In the genomic region with DNA sequence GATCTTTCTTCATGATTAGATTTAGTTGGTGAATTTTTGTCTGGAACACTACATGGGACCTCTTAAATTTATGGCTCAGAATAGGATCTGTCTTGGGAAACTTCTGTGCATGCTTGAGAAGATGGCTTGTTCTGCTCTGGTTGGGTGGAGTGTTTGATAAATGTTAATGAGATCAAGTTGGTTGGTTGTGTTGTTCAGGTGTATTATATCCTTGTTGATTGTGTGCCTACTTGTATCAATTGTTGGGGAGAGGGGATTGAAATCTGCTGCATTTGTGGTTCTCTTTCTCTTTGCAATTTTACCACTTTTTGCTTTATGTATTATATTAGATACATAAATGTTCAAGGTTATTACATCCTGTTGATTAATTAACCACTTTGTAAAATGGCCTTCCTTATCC, we compare ENCODE assay signal across 8 cellular contexts. TPM values are rescaled to one million over a fixed set of nuclear protein-coding genes. Genes with fewer than 3 reads are reported as not detected.
DNase-seq lines count a peak whose midpoint lies in the region; ATAC-seq, FAIRE-seq and TF ChIP-seq lines count a peak whose summit lies in the region.
"Not testable (repeated sequence)": the region's sequence is repeated elsewhere in the genome, so short reads cannot be mapped to it uniquely, and the experiment has no call there.

No MANE protein-coding gene starts in this region.

- not testable (repeated sequence) for H3K4me1 ChIP-seq in CD4-positive, CD25-positive, alpha-beta regulatory T cell (ENCODE audit: control insufficient read depth, insufficient read depth, low read length, poor library complexity, severe bottlenecking); astrocyte (ENCODE audit: insufficient read depth, low read length); K562 (replicated peaks in 1 of 2; ENCODE audit: control insufficient read depth in 2 of 2, insufficient read depth in 2 of 2, low read length in 2 of 2); smooth muscle cell (ENCODE audit: low read depth)

- CTCF ChIA-PET in K562 (lab: Yijun Ruan, JAX; ENCODE audit: low intra/inter-chr PET ratio), result not testable (repeated sequence)

- not testable (repeated sequence) for H2AFZ ChIP-seq in astrocyte (ENCODE audit: low read depth, low read length); K562 (ENCODE audit: low read depth, low read length); smooth muscle cell (ENCODE audit: low read depth)

- peak; percentile 20 for FAIRE-seq in astrocyte (lab: Jason Lieb, UNC)
- not testable (repeated sequence) for FAIRE-seq in K562 (lab: Jason Lieb, UNC)

- H3K27me3 Mint-ChIP-seq in CD4-positive, CD25-positive, alpha-beta regulatory T cell; activated T-helper 1 cell treated with anti-CD3 and anti-CD28 coated beads, Interleukin-12 subunit alpha, Interleukin-12 subunit beta, Interleukin-2, Interleukin-4 antibody, amounts not matched to agents 30 ng/mL and 10 ng/mL and 1 ng/mL, durations not matched to agents 14 hours and 24 hours and 36 hours (ENCODE audit: insufficient read depth); activated naive CD8-positive, alpha-beta T cell; astrocyte (ENCODE audit: low read depth, unreplicated experiment); endothelial cell (ENCODE audit: unreplicated experiment); natural killer cell (ENCODE audit: low read depth in 2 of 2): not testable (repeated sequence)

- intact Hi-C loops in activated T-helper 1 cell treated with anti-CD3 and anti-CD28 coated beads, Interleukin-12 subunit alpha, Interleukin-12 subunit beta, Interleukin-2, Interleukin-4 antibody, amounts not matched to agents 30 ng/mL and 10 ng/mL and 1 ng/mL, durations not matched to agents 14 hours and 24 hours and 36 hours (cut with micrococcal nuclease); K562 (cut with micrococcal nuclease); natural killer cell (cut with micrococcal nuclease): not testable (repeated sequence)

- H3K4me2 ChIP-seq in astrocyte (ENCODE audit: low read length); K562 (ENCODE audit: insufficient read depth, low read length); smooth muscle cell: not testable (repeated sequence)

- peaks cover 4 to 48% (median 32%) of the 10 kb centered on the region in 4 donors for H3K4me1 Mint-ChIP-seq in CD4-positive, CD25-positive, alpha-beta regulatory T cell
- not testable (repeated sequence) for H3K4me1 Mint-ChIP-seq in activated T-helper 1 cell treated with anti-CD3 and anti-CD28 coated beads, Interleukin-12 subunit alpha, Interleukin-12 subunit beta, Interleukin-2, Interleukin-4 antibody, amounts not matched to agents 30 ng/mL and 10 ng/mL and 1 ng/mL, durations not matched to agents 14 hours and 24 hours and 36 hours (ENCODE audit: low read depth); astrocyte (ENCODE audit: low read depth, unreplicated experiment); endothelial cell (ENCODE audit: unreplicated experiment)
- peaks cover 34% of the 10 kb centered on the region for H3K4me1 Mint-ChIP-seq in activated naive CD8-positive, alpha-beta T cell (ENCODE audit: low read depth)
- peaks cover 32 to 34% of the 10 kb centered on the region in 2 donors for H3K4me1 Mint-ChIP-seq in natural killer cell

- H3K9me3 Mint-ChIP-seq in CD4-positive, CD25-positive, alpha-beta regulatory T cell, result peaks cover 4 to 47% (median 22%) of the 10 kb centered on the region in 7 donors
- H3K9me3 Mint-ChIP-seq in activated T-helper 1 cell treated with anti-CD3 and anti-CD28 coated beads, Interleukin-12 subunit alpha, Interleukin-12 subunit beta, Interleukin-2, Interleukin-4 antibody, amounts not matched to agents 30 ng/mL and 10 ng/mL and 1 ng/mL, durations not matched to agents 14 hours and 24 hours and 36 hours, result peaks cover 61% of the 10 kb centered on the region
- peaks cover 31% of the 10 kb centered on the region for H3K9me3 Mint-ChIP-seq in activated naive CD8-positive, alpha-beta T cell (ENCODE audit: low read depth)
- H3K9me3 Mint-ChIP-seq in astrocyte (ENCODE audit: unreplicated experiment) (peaks cover 19% of the 10 kb centered on the region), endothelial cell (ENCODE audit: unreplicated experiment) (peaks cover 12% of the 10 kb centered on the region), natural killer cell (peaks cover 16 to 24% of the 10 kb centered on the region in 2 donors)

- H3K79me2 ChIP-seq in astrocyte (ENCODE audit: insufficient read depth, low read length) (peaks cover 54% of the 10 kb centered on the region), K562 (ENCODE audit: control insufficient read depth, insufficient read depth, low read length) (peaks cover 15% of the 10 kb centered on the region), smooth muscle cell (ENCODE audit: low read depth) (peaks cover 77% of the 10 kb centered on the region)

- H3K27ac ChIP-seq in CD4-positive, CD25-positive, alpha-beta regulatory T cell (ENCODE audit: insufficient read depth, low read length, poor library complexity, severe bottlenecking); astrocyte (ENCODE audit: low read depth, low read length); K562 (ENCODE audit: extremely low read depth, low read depth, low read length); smooth muscle cell (ENCODE audit: low read depth): not testable (repeated sequence)

- not testable (repeated sequence) for TF ChIP-seq POLR2A in K562 (conservative IDR thresholded peaks at IDR 0.05)

- not testable (repeated sequence) for TF ChIP-seq EP300 in K562 (IDR thresholded peaks at IDR 0.05; ENCODE audit: low read length)

- H3K36me3 Mint-ChIP-seq in CD4-positive, CD25-positive, alpha-beta regulatory T cell, result peaks cover 72% of the 10 kb centered on the region
- peaks cover 82% of the 10 kb centered on the region for H3K36me3 Mint-ChIP-seq in activated T-helper 1 cell treated with anti-CD3 and anti-CD28 coated beads, Interleukin-12 subunit alpha, Interleukin-12 subunit beta, Interleukin-2, Interleukin-4 antibody, amounts not matched to agents 30 ng/mL and 10 ng/mL and 1 ng/mL, durations not matched to agents 14 hours and 24 hours and 36 hours (ENCODE audit: low read depth)
- H3K36me3 Mint-ChIP-seq in activated naive CD8-positive, alpha-beta T cell, result peaks cover 55% of the 10 kb centered on the region
- H3K36me3 Mint-ChIP-seq in astrocyte (ENCODE audit: low read depth, unreplicated experiment), result peaks cover 48% of the 10 kb centered on the region
- H3K36me3 Mint-ChIP-seq in endothelial cell (ENCODE audit: low read depth, unreplicated experiment), result peaks cover 75% of the 10 kb centered on the region
- H3K36me3 Mint-ChIP-seq in natural killer cell, result peaks cover 47% of the 10 kb centered on the region

- not testable (repeated sequence) for H4K20me1 ChIP-seq in astrocyte (ENCODE audit: insufficient read depth, low read length); K562 (replicated peaks; ENCODE audit: control insufficient read depth, insufficient read depth, low read length); smooth muscle cell (ENCODE audit: low read depth)

- not testable (repeated sequence) for H3F3A ChIP-seq in smooth muscle cell (ENCODE audit: low read depth)

- not testable (repeated sequence) for H3K27me3 ChIP-seq in CD4-positive, CD25-positive, alpha-beta regulatory T cell (ENCODE audit: control insufficient read depth, insufficient read depth, low read length); astrocyte (ENCODE audit: insufficient read depth, low read length); K562 (ENCODE audit: control insufficient read depth in 2 of 2, insufficient read depth in 2 of 2, low read length in 2 of 2); smooth muscle cell (ENCODE audit: low read depth)

- in situ Hi-C loops in K562 (cut with MboI), result not testable (repeated sequence)

- peak overlapping the region; percentile 26 for H3K4me3 ChIP-seq in CD4-positive, CD25-positive, alpha-beta regulatory T cell (ENCODE audit: low read depth, low read length)
- H3K4me3 ChIP-seq in astrocyte (ENCODE audit: insufficient read depth, low read depth, low read length); K562: not testable (repeated sequence)
- H3K4me3 ChIP-seq in smooth muscle cell, result peak overlapping the region; percentile 16

- ATAC-seq in CD4-positive, CD25-positive, alpha-beta regulatory T cell (ENCODE audit: low read depth in 2 of 2); K562; natural killer cell: not testable (repeated sequence)

- peak overlapping the region in 2 of 4 donors; percentile 16 to 63 for H3K4me3 Mint-ChIP-seq in CD4-positive, CD25-positive, alpha-beta regulatory T cell
- H3K4me3 Mint-ChIP-seq in activated T-helper 1 cell treated with anti-CD3 and anti-CD28 coated beads, Interleukin-12 subunit alpha, Interleukin-12 subunit beta, Interleukin-2, Interleukin-4 antibody, amounts not matched to agents 30 ng/mL and 10 ng/mL and 1 ng/mL, durations not matched to agents 14 hours and 24 hours and 36 hours, result peak overlapping the region; percentile 1
- H3K4me3 Mint-ChIP-seq in activated naive CD8-positive, alpha-beta T cell, result peak overlapping the region; percentile 1
- not testable (repeated sequence) for H3K4me3 Mint-ChIP-seq in astrocyte (ENCODE audit: unreplicated experiment)
- peak overlapping the region; percentile 4 for H3K4me3 Mint-ChIP-seq in endothelial cell (ENCODE audit: unreplicated experiment)
- H3K4me3 Mint-ChIP-seq in natural killer cell, result peak overlapping the region; percentile 10

- TF ChIP-seq RAD21 in K562 (CRISPR knock-in tag; conservative IDR thresholded peaks at IDR 0.05 in 1 of 2, IDR thresholded peaks at IDR 0.05 in 1 of 2), result not testable (repeated sequence)

- H3K9me3 ChIP-seq in CD4-positive, CD25-positive, alpha-beta regulatory T cell (ENCODE audit: control insufficient read depth in 2 of 2, low read length in 2 of 2), result peaks cover 28 to 45% of the 10 kb centered on the region in 2 experiments
- H3K9me3 ChIP-seq in astrocyte (ENCODE audit: insufficient read depth, low read depth, low read length); K562 (replicated peaks; ENCODE audit: control insufficient read depth, insufficient read depth, low read depth, low read length): not testable (repeated sequence)
- H3K9me3 ChIP-seq in smooth muscle cell (replicated peaks; ENCODE audit: low read depth), result peaks cover 24% of the 10 kb centered on the region

- H3K9me1 ChIP-seq in K562 (ENCODE audit: control insufficient read depth, insufficient read depth, low read length), result not testable (repeated sequence)

- not testable (repeated sequence) for H3K9ac ChIP-seq in astrocyte (ENCODE audit: low read length); K562 (ENCODE audit: insufficient read depth in 1 of 2, low read depth in 2 of 2, low read length in 2 of 2); smooth muscle cell (ENCODE audit: low read depth)

- not testable (repeated sequence) for BruUV-seq in K562 (replicated peaks; lab: Mats Ljungman, UMichigan)

- POLR2A ChIA-PET in K562 (lab: Yijun Ruan, JAX), result not testable (repeated sequence)

- TF ChIP-seq CTCF in astrocyte (IDR thresholded peaks at IDR 0.05; ENCODE audit: insufficient read depth, low read depth, low read length); K562 (IDR thresholded peaks at IDR 0.05 in 2 of 3, conservative IDR thresholded peaks at IDR 0.05 in 1 of 3; ENCODE audit: insufficient read depth in 2 of 3, low read depth in 1 of 3, low read length in 3 of 3); endothelial cell (IDR thresholded peaks at IDR 0.05; ENCODE audit: unreplicated experiment); natural killer cell (IDR thresholded peaks at IDR 0.05); smooth muscle cell (IDR thresholded peaks at IDR 0.05; ENCODE audit: borderline replicate concordance, insufficient read depth, poor library complexity, severe bottlenecking): not testable (repeated sequence)

- not testable (repeated sequence) for DNase-seq in CD4-positive, CD25-positive, alpha-beta regulatory T cell; activated T-helper 1 cell treated with anti-CD3 and anti-CD28 coated beads, Interleukin-12 subunit alpha, Interleukin-12 subunit beta, Interleukin-2, Interleukin-4 antibody, amounts not matched to agents 30 ng/mL and 10 ng/mL and 1 ng/mL, durations not matched to agents 14 hours and 24 hours and 36 hours (ENCODE audit: low spot score); astrocyte (ENCODE audit: low read depth); K562 (ENCODE audit: extremely low read depth in 1 of 4, low spot score in 3 of 4); endothelial cell (ENCODE audit: low spot score); natural killer cell; smooth muscle cell (lab: John Stamatoyannopoulos, UW; ENCODE audit: unreplicated experiment)

- H3K27ac Mint-ChIP-seq in CD4-positive, CD25-positive, alpha-beta regulatory T cell; activated T-helper 1 cell treated with anti-CD3 and anti-CD28 coated beads, Interleukin-12 subunit alpha, Interleukin-12 subunit beta, Interleukin-2, Interleukin-4 antibody, amounts not matched to agents 30 ng/mL and 10 ng/mL and 1 ng/mL, durations not matched to agents 14 hours and 24 hours and 36 hours; activated naive CD8-positive, alpha-beta T cell; astrocyte (ENCODE audit: unreplicated experiment); endothelial cell (ENCODE audit: unreplicated experiment); natural killer cell: not testable (repeated sequence)

- H3K36me3 ChIP-seq in CD4-positive, CD25-positive, alpha-beta regulatory T cell (ENCODE audit: control insufficient read depth, insufficient read depth, low read length), result peaks cover 70% of the 10 kb centered on the region
- H3K36me3 ChIP-seq in astrocyte (ENCODE audit: insufficient read depth, low read length) (peaks cover 15% of the 10 kb centered on the region), K562 (ENCODE audit: control insufficient read depth, insufficient read depth, low read length) (peaks cover 59% of the 10 kb centered on the region), smooth muscle cell (ENCODE audit: low read depth) (peaks cover 72% of the 10 kb centered on the region)

RNA-seq across cellular contexts. Expression of a gene that starts 6.1 kb away (rescaled TPM):
- total RNA-seq in CD4-positive, CD25-positive, alpha-beta regulatory T cell, result 16.4 TPM
- polyA plus RNA-seq in CD4-positive, CD25-positive, alpha-beta regulatory T cell, result 1 to 10 TPM; 3.2 to 5.5 (median 4.4) TPM
- total RNA-seq in activated T-helper 1 cell treated with anti-CD3 and anti-CD28 coated beads, Interleukin-12 subunit alpha, Interleukin-12 subunit beta, Interleukin-2, Interleukin-4 antibody, amounts not matched to agents 30 ng/mL and 10 ng/mL and 1 ng/mL, durations not matched to agents 14 hours and 24 hours and 36 hours, result 12.5 and 13.0 TPM in 2 replicates
- 11.9 and 12.0 TPM in 2 replicates for total RNA-seq in astrocyte
- total RNA-seq in K562 (2011; cell fraction: chromatin; rRNA removed; ENCODE audit: low replicate concordance), result 14.1 and 39.5 TPM in 2 replicates
- total RNA-seq in K562 (2011; cell fraction: nucleolus; rRNA removed), result 6.7 and 12.1 TPM in 2 replicates
- 15.7 and 16.5 TPM in 2 replicates for total RNA-seq in K562 (2011; cell fraction: nucleoplasm; rRNA removed)
- total RNA-seq in K562 (2014; rRNA removed), result 6.3 and 7.1 TPM in 2 replicates
- 12.7 and 15.9 TPM in 2 replicates for total RNA-seq in K562 (2014; rRNA removed; fragmentation: Illumina TruSeq; extraction: Trizol)
- total RNA-seq in K562 (2015; rRNA removed; fragmentation: Illumina TruSeq; extraction: Trizol), result 11.7 and 13.2 TPM in 2 replicates
- 9.8 and 11.2 TPM in 2 replicates for total RNA-seq in K562 (2021)
- 10.1 and 10.4 TPM in 2 replicates for polyA plus RNA-seq in K562 (2011; rRNA removed)
- 1.2 and 2.8 TPM in 2 replicates for polyA plus RNA-seq in K562 (2011; cell fraction: cytosol; rRNA removed)
- 12.3 and 16.5 TPM in 2 replicates for polyA plus RNA-seq in K562 (2011; cell fraction: nucleus; rRNA removed)
- 6.3 and 7.0 TPM in 2 replicates for polyA plus RNA-seq in K562 (2012)
- polyA plus RNA-seq in K562 (2014; fragmentation: Illumina TruSeq; extraction: Trizol), result 8.9 and 10.2 TPM in 2 replicates
- polyA plus RNA-seq in K562 (2014; fragmentation: Nextera tagmentation; extraction: Ambion mirVana), result 1 to 10 TPM; 2.7 to 3.3 TPM
- 5.6 and 7.4 TPM in 2 replicates for polyA plus RNA-seq in K562 (2014; rRNA removed)
- 22.4 and 32.1 TPM in 2 replicates for polyA minus RNA-seq in K562 (2011; rRNA and poly(A)+ RNA removed)
- polyA minus RNA-seq in K562 (2011; cell fraction: cytosol; rRNA and poly(A)+ RNA removed), result 7.4 and 8.3 TPM in 2 replicates
- 11.3 and 21.8 TPM in 2 replicates for polyA minus RNA-seq in K562 (2011; cell fraction: nucleus; rRNA and poly(A)+ RNA removed)
- total RNA-seq in endothelial cell (ENCODE audit: unreplicated experiment), result 16.4 TPM
- 10 to 100 TPM; 12.3 to 21.7 (median 14.2) TPM for total RNA-seq in natural killer cell
- total RNA-seq in smooth muscle cell, result 13.1 and 13.8 TPM in 2 replicates
- 2.6 and 4.6 TPM in 2 replicates for polyA plus RNA-seq in smooth muscle cell
